ENCODE assay signal across 1 cellular context in genomic region chr10:126062132-126063032, GRCh38.
TF ChIP-seq lines count a peak whose summit lies in the region.

No MANE protein-coding gene starts in this region.

TF ChIP-seq in K562, 482 proteins besides CTCF, POLR2A, EP300 and RAD21 (continued from another document):
- TF ChIP-seq MLLT1 (IDR thresholded peaks at IDR 0.05) (no peak), FOXM1 (IDR thresholded peaks at IDR 0.05; ENCODE audit: low read depth) (no peak), FOXM1 (CRISPR knock-in tag; IDR thresholded peaks at IDR 0.05; ENCODE audit: low read depth) (no peak), FOS (IDR thresholded peaks at IDR 0.05; ENCODE audit: extremely low read depth, insufficient read length) (no peak), NBN (IDR thresholded peaks at IDR 0.05; ENCODE audit: low read depth) (no peak), ZNF518B (CRISPR knock-in tag; IDR thresholded peaks at IDR 0.05) (no peak), PRMT5 (CRISPR knock-in tag; IDR thresholded peaks at IDR 0.05) (no peak), ZNF57 (CRISPR knock-in tag; IDR thresholded peaks at IDR 0.05) (no peak), ZEB2 (IDR thresholded peaks at IDR 0.05) (no peak), TRIM28 (IDR thresholded peaks at IDR 0.05) (no peak), GATA2 (CRISPR knock-in tag; IDR thresholded peaks at IDR 0.05) (no peak), FOXJ2 (tag; IDR thresholded peaks at IDR 0.05) (no peak), CBFA2T2 (conservative IDR thresholded peaks at IDR 0.05) (peak; percentile 26; the same call in 1 of the 2 replicates), ZNF639 (CRISPR knock-in tag; conservative IDR thresholded peaks at IDR 0.05 in 1 of 2, IDR thresholded peaks at IDR 0.05 in 1 of 2) (no peak), ZNF274 (IDR thresholded peaks at IDR 0.05; ENCODE audit: borderline replicate concordance, low read depth, low read length) (no peak), TEAD2 (tag; IDR thresholded peaks at IDR 0.05) (no peak), THRA (IDR thresholded peaks at IDR 0.05) (no peak), SMAD3 (CRISPR knock-in tag; conservative IDR thresholded peaks at IDR 0.05) (no peak), ATF3 (IDR thresholded peaks at IDR 0.05) (peak; percentile 48; the same call in 1 of the 2 replicates), ATF3 (CRISPR knock-in tag; conservative IDR thresholded peaks at IDR 0.05) (no peak), ZNF140 (CRISPR knock-in tag; IDR thresholded peaks at IDR 0.05) (no peak), ELF1 (tag; IDR thresholded peaks at IDR 0.05) (no peak), ZNF586 (CRISPR knock-in tag; conservative IDR thresholded peaks at IDR 0.05) (no peak), KAT7 (CRISPR knock-in tag; IDR thresholded peaks at IDR 0.05; ENCODE audit: borderline replicate concordance) (no peak), SRF (CRISPR knock-in tag; IDR thresholded peaks at IDR 0.05) (no peak)
